In the genomic region with DNA sequence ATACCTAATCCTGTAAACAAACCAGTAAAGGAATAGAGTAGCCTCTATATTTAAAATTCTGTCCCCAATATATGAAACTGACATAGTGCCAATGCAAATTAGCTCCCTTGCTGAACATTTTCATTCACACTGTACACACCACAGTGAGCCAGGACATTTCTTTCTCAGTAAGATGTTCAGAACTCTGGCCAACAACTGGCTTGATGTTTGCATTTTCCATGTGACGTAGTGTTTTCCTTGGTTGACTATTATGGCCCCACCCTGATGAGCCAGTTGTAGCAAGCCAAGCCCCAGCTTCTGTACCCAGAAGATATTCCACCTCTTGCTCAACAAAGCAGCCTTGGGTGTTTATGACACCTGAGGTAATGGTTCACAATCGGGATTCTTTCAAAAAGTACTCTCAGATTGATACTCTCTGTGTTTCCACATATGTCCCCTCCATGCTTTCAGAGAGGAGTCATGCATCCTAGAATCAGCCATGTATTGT, we compare ENCODE assay signal across 8 cellular contexts. TPM values are rescaled to one million over a fixed set of nuclear protein-coding genes. Genes with fewer than 3 reads are reported as not detected.
DNase-seq lines count a peak whose midpoint lies in the region; ATAC-seq, FAIRE-seq and TF ChIP-seq lines count a peak whose summit lies in the region.

No MANE protein-coding gene starts in this region.

- no peaks in the 10 kb centered on the region for H3K4me1 ChIP-seq in Caco-2
- peaks cover 13% of the 10 kb centered on the region for H3K4me1 ChIP-seq in upper lobe of right lung

- H3K4me3 ChIP-seq in fibroblast of the aortic adventitia (ENCODE audit: low read depth, low read length) (no peak overlapping the region), Caco-2 (ENCODE audit: low read depth, low read length) (no peak overlapping the region), upper lobe of right lung (no peak overlapping the region)

- H3K4me1 Mint-ChIP-seq in CD14-positive monocyte (peaks cover 42% of the 10 kb centered on the region), Caco-2 (ENCODE audit: low read depth, unreplicated experiment) (no peaks in the 10 kb centered on the region)

- H3K27ac ChIP-seq in upper lobe of right lung = no peak overlapping the region

- H3K27ac Mint-ChIP-seq in CD14-positive monocyte = peak overlapping the region in 1 of 7 donors; percentile 11
- H3K27ac Mint-ChIP-seq in Caco-2 (ENCODE audit: unreplicated experiment) = no peak overlapping the region

- POLR2A ChIA-PET in Caco-2 (lab: Charles Lee) = no interaction called here

- no TSS peak for BruUV-seq in Caco-2 (replicated peaks; lab: Mats Ljungman, UMichigan)

- DNase-seq in GM12891 (ENCODE audit: insufficient read length, low spot score) = no peak
- peak; percentile 71 for DNase-seq in LoVo (ENCODE audit: low spot score)
- peak; percentile 79 for DNase-seq in fibroblast of the aortic adventitia (ENCODE audit: low read depth)
- DNase-seq in CD14-positive monocyte (ENCODE audit: low spot score) = no peak
- no peak for DNase-seq in Caco-2
- DNase-seq in upper lobe of right lung = no peak

- FAIRE-seq in GM12891 (lab: Jason Lieb, UNC) = peak; percentile 91

- H3K27me3 ChIP-seq in Caco-2 (replicated peaks; ENCODE audit: control insufficient read depth, insufficient read depth, low read length) (no peaks in the 10 kb centered on the region), upper lobe of right lung (no peaks in the 10 kb centered on the region)

- H3K9me3 ChIP-seq in Caco-2 = no peaks in the 10 kb centered on the region
- H3K9me3 ChIP-seq in upper lobe of right lung = no peaks in the 10 kb centered on the region

- H3K9me3 Mint-ChIP-seq in CD14-positive monocyte (no peaks in the 10 kb centered on the region), Caco-2 (ENCODE audit: unreplicated experiment) (no peaks in the 10 kb centered on the region)

- TF ChIP-seq CTCF in fibroblast of the aortic adventitia (IDR thresholded peaks at IDR 0.05; ENCODE audit: insufficient read depth, low read length) (no peak), CD14-positive monocyte (IDR thresholded peaks at IDR 0.05) (no peak), Caco-2 (IDR thresholded peaks at IDR 0.05; ENCODE audit: insufficient read depth in 1 of 2, low read depth in 1 of 2, low read length in 1 of 2, severe bottlenecking in 1 of 2, unreplicated experiment in 1 of 2) (no peak), upper lobe of right lung (IDR thresholded peaks at IDR 0.05) (no peak)

- CTCF ChIA-PET in Caco-2 (lab: Charles Lee) = no interaction called here

- ATAC-seq in GM21619 (IDR thresholded peaks at IDR 0.05; ENCODE audit: unreplicated experiment) = peak; percentile 46
- no peak for ATAC-seq in GM18520 (IDR thresholded peaks at IDR 0.05; ENCODE audit: unreplicated experiment)
- no peak for ATAC-seq in upper lobe of right lung

- TF ChIP-seq POLR2A in GM12891 (IDR thresholded peaks at IDR 0.05; ENCODE audit: low read depth, low read length) = no peak

- no peaks in the 10 kb centered on the region for H3K36me3 Mint-ChIP-seq in CD14-positive monocyte
- H3K36me3 Mint-ChIP-seq in Caco-2 (ENCODE audit: insufficient read depth, unreplicated experiment) = no peaks in the 10 kb centered on the region

- no peaks in the 10 kb centered on the region for H3K36me3 ChIP-seq in Caco-2 (ENCODE audit: control insufficient read depth, insufficient read depth, low read length)
- H3K36me3 ChIP-seq in upper lobe of right lung = no peaks in the 10 kb centered on the region

- intact Hi-C loops in CD14-positive monocyte (cut with micrococcal nuclease) = loop anchor here (2.0 to 5.0 kb wide), 2 partner anchors 15 to 38 kb away; no protein-coding TSS in a partner anchor
- intact Hi-C loops in Caco-2 (cut with micrococcal nuclease; ENCODE audit: unreplicated experiment) = no loop called here
- intact Hi-C loops in upper lobe of right lung (cut with DNase I) = no loop called here

- peaks cover 0 to 3% (median 0%) of the 10 kb centered on the region in 3 donors for H3K27me3 Mint-ChIP-seq in CD14-positive monocyte (ENCODE audit: low read depth in 3 of 3)
- no peaks in the 10 kb centered on the region for H3K27me3 Mint-ChIP-seq in Caco-2 (ENCODE audit: insufficient read depth, unreplicated experiment)

- H3K4me3 Mint-ChIP-seq in CD14-positive monocyte = no peak overlapping the region
- H3K4me3 Mint-ChIP-seq in Caco-2 (ENCODE audit: unreplicated experiment) = no peak overlapping the region

TF ChIP-seq in GM12891, 5 proteins besides CTCF, POLR2A, EP300 and RAD21:
- TF ChIP-seq POLR2AphosphoS5 (IDR thresholded peaks at IDR 0.05; ENCODE audit: low read depth, low read length) (no peak), PAX5 (IDR thresholded peaks at IDR 0.05; ENCODE audit: insufficient read depth, low read length, severe bottlenecking) (no peak), POU2F2 (IDR thresholded peaks at IDR 0.05; ENCODE audit: low read depth, low read length) (0 out of 2 replicates have a peak, but pooled peaks have one; percentile 42), SPI1 (IDR thresholded peaks at IDR 0.05; ENCODE audit: low read depth, low read length) (no peak)

RNA-seq across cellular contexts. Expression of a gene that starts 17.7 kb away (rescaled TPM):
- polyA plus RNA-seq in GM12891 (2012; ENCODE audit: low read depth, missing spikeins) = 13.0 TPM
- total RNA-seq in fibroblast of the aortic adventitia (ENCODE audit: low replicate concordance) (923 and 1,627 TPM in 2 replicates), Caco-2 (2022) (8.3 and 12.0 TPM in 2 replicates), upper lobe of right lung (314 TPM)
- 1,000 to 10,000 TPM in 1 of 2 donors, 100 to 1,000 TPM in 1; 992 to 1,157 TPM for polyA plus RNA-seq in CD14-positive monocyte

Comparison
In these comparisons a context has a peak if more than half of its experiments do, and no peak if none do; other contexts are left out.
1. DNase-seq: peak in LoVo (single experiment) and fibroblast of the aortic adventitia (single experiment); none in GM12891 (single experiment), CD14-positive monocyte (single experiment), Caco-2 (0 of 2) and upper lobe of right lung (single experiment).
2. RNA of a gene that starts 17.7 kb away (total RNA-seq): 923 to 1,627 TPM in fibroblast of the aortic adventitia and 314 TPM in upper lobe of right lung (single experiment); 8.3 to 12.0 TPM in Caco-2; every median in the first group is over 10 times any median in the second.
3. intact Hi-C loops: an anchor here in CD14-positive monocyte (2.0 to 5.0 kb wide); none called in Caco-2 and upper lobe of right lung.